In the genomic region with DNA sequence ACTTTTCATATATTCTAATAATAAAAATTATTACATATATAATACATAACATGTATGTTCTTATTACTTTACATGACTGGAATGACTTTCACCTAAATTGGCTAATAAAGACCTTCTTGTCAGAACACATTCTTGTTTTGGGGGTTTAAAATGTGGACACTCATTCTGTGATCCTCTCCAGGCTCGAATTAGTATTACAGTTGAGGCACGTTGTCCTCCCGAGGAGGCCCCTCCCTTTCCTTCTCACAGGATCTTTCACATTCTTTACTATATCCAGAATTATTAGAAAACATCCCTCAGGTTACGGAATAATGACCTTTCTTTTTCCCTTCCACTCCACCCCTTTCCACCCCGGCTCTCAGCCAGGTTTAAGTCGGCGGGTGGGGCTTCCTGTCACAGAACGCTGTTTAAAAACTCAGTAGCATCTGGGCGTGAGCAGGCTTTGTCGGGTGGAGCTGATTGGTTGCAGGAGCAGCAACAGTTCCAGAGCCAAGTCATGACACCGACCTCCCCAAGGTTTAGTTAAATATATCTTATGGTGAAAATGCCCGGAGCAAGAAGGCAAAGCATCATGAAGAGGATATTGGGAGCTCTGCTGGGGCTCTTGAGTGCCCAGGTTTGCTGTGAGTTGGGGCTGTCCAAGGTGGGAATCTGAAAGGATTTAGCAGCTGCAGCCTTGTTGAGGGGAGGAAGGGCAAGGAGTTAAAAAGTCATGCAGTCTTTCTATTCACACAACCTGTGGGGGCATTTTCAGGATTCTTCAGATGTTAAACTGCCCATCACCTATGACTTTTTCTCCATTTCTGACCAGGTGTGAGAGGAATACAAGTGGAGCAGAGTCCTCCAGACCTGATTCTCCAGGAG, we compare ENCODE assay signal across 8 cellular contexts.
DNase-seq lines count a peak whose midpoint lies in the region; ATAC-seq and TF ChIP-seq lines count a peak whose summit lies in the region.

No MANE protein-coding gene starts in this region.

- TF ChIP-seq EP300 in stomach (IDR thresholded peaks at IDR 0.05), result no peak

- H3K4me1 ChIP-seq in Peyer's patch (no peaks in the 10 kb centered on the region), mononuclear cell (ENCODE audit: insufficient read depth, low read length) (peaks cover 23% of the 10 kb centered on the region), stomach (peaks cover 0 to 11% (median 0%) of the 10 kb centered on the region in 4 donors)

- H3K4me3 ChIP-seq in GM08714 (ENCODE audit: low read length) (peak overlapping the region; percentile 38; the same call in 1 of the 2 replicates), Peyer's patch (peak overlapping the region in 1 of 4 donors; percentile 9), mononuclear cell (ENCODE audit: low read length) (peak overlapping the region; percentile 39), stomach (peak overlapping the region in 2 of 4 donors; percentile 7 to 26)

- H3K27ac ChIP-seq in Peyer's patch (peak overlapping the region in 2 of 4 donors; percentile 5 to 19), stomach (no peak overlapping the region)

- 6 to 13% (median 9%) methylated on average over 12 of the region's 12 CpGs for WGBS in stomach, 5 donors

- peak; percentile 37 for ATAC-seq in HG02588 (IDR thresholded peaks at IDR 0.05; ENCODE audit: unreplicated experiment)
- ATAC-seq in activated naive CD8-positive, alpha-beta T cell treated with anti-CD3 and anti-CD28 coated beads, Interleukin-2, amount 50 U/mL, for 24 hours, result peak; percentile 75

- H3K9me3 ChIP-seq in Peyer's patch (no peaks in the 10 kb centered on the region), mononuclear cell (ENCODE audit: low read depth, low read length) (peaks cover 6% of the 10 kb centered on the region), stomach (no peaks in the 10 kb centered on the region)

- POLR2A ChIA-PET in GM10248 (lab: Yijun Ruan, JAX), result no interaction called here

- no peak for TF ChIP-seq CTCF in Peyer's patch (IDR thresholded peaks at IDR 0.05)
- no peak for TF ChIP-seq CTCF in stomach (IDR thresholded peaks at IDR 0.05)
- no peak for TF ChIP-seq CTCF in GM10248 (IDR thresholded peaks at IDR 0.05; ENCODE audit: control extremely low read depth, extremely low read depth, low read depth, missing control alignments)

- TF ChIP-seq POLR2A in Peyer's patch (IDR thresholded peaks at IDR 0.05), result no peak
- no peak for TF ChIP-seq POLR2A in stomach (IDR thresholded peaks at IDR 0.05)

- H3K9me3 Mint-ChIP-seq in activated naive CD8-positive, alpha-beta T cell treated with anti-CD3 and anti-CD28 coated beads, Interleukin-2, amount 50 U/mL, for 24 hours, result no peaks in the 10 kb centered on the region

- DNase-seq in Peyer's patch (peak in 2 of 3 donors; percentile 43 to 68), stomach (no peak), GM10248 (ENCODE audit: extremely low spot score) (no peak), cerebellar cortex (ENCODE audit: low spot score) (no peak)
- DNase-seq in activated naive CD8-positive, alpha-beta T cell treated with anti-CD3 and anti-CD28 coated beads, Interleukin-2, amount 50 U/mL, for 24 hours, result peak; percentile 38

- H3K27me3 ChIP-seq in Peyer's patch (no peaks in the 10 kb centered on the region), mononuclear cell (ENCODE audit: insufficient read depth, low read length) (peaks cover 25% of the 10 kb centered on the region), stomach (peaks cover 0 to 3% (median 0%) of the 10 kb centered on the region in 3 donors)

- no peaks in the 10 kb centered on the region for H3K27me3 Mint-ChIP-seq in activated naive CD8-positive, alpha-beta T cell treated with anti-CD3 and anti-CD28 coated beads, Interleukin-2, amount 50 U/mL, for 24 hours

- H3K36me3 ChIP-seq in Peyer's patch (no peaks in the 10 kb centered on the region), stomach (no peaks in the 10 kb centered on the region)

- H3K4me1 Mint-ChIP-seq in activated naive CD8-positive, alpha-beta T cell treated with anti-CD3 and anti-CD28 coated beads, Interleukin-2, amount 50 U/mL, for 24 hours, result peaks cover 40% of the 10 kb centered on the region

- H3K27ac Mint-ChIP-seq in activated naive CD8-positive, alpha-beta T cell treated with anti-CD3 and anti-CD28 coated beads, Interleukin-2, amount 50 U/mL, for 24 hours, result peak overlapping the region; percentile 82

- intact Hi-C loops in stomach (cut with DNase I; ENCODE audit: low total_unique reads), result no loop called here

- peak overlapping the region; percentile 83 for H3K4me3 Mint-ChIP-seq in activated naive CD8-positive, alpha-beta T cell treated with anti-CD3 and anti-CD28 coated beads, Interleukin-2, amount 50 U/mL, for 24 hours

- no peaks in the 10 kb centered on the region for H3K36me3 Mint-ChIP-seq in activated naive CD8-positive, alpha-beta T cell treated with anti-CD3 and anti-CD28 coated beads, Interleukin-2, amount 50 U/mL, for 24 hours (ENCODE audit: low read depth)

- CTCF ChIA-PET in GM10248 (lab: Yijun Ruan, JAX), result interaction anchor here (1.0 to 1.7 kb wide), 4 partner anchors 14 to 152 kb away, joined by 3 to 6 read pairs (median 4); no protein-coding TSS in a partner anchor

Comparison
In these comparisons a context has a peak if more than half of its experiments do, and no peak if none do; other contexts are left out.
1. DNase-seq: peak in Peyer's patch (2 of 3) and activated naive CD8-positive, alpha-beta T cell treated with anti-CD3 and anti-CD28 coated beads, Interleukin-2, amount 50 U/mL, for 24 hours (single experiment); none in stomach (single experiment), GM10248 (single experiment) and cerebellar cortex (single experiment).